ENCODE assay signal across 18 cellular contexts in genomic region chr2:146918280-146918679, GRCh38.
DNase-seq lines count a peak whose midpoint lies in the region; ATAC-seq, FAIRE-seq and TF ChIP-seq lines count a peak whose summit lies in the region.
"Had no signal": no experiment of that assay in that cellular context is flagged by ENCODE, and none has a peak within 500 bp of the region (broad histone marks: within the 10 kb centered on the region; RNA-seq: fewer than 3 reads in every experiment).

No MANE protein-coding gene starts in this region.

- H3K4me2 ChIP-seq in GM12878 (ENCODE audit: control insufficient read depth, insufficient read depth): no peak overlapping the region
- H3K4me2 ChIP-seq in keratinocyte (ENCODE audit: control insufficient read depth, extremely low read depth, insufficient read depth, low read depth, low read length): no peak overlapping the region
- no peak overlapping the region for H3K4me2 ChIP-seq in neural cell (ENCODE audit: low read length)

- H3K27me3 ChIP-seq in GM12878 (replicated peaks in 1 of 2; ENCODE audit: control insufficient read depth in 2 of 2, insufficient read depth in 2 of 2, low read length in 1 of 2): no peaks in the 10 kb centered on the region
- H3K27me3 ChIP-seq in keratinocyte (ENCODE audit: control insufficient read depth, extremely low read depth, insufficient read depth, low read length): no peaks in the 10 kb centered on the region
- no peaks in the 10 kb centered on the region for H3K27me3 ChIP-seq in neural cell (ENCODE audit: insufficient read depth, low read depth, low read length)
- H3K27me3 ChIP-seq in esophagus squamous epithelium: no peaks in the 10 kb centered on the region

- H3K4me1 ChIP-seq in GM12878 (ENCODE audit: control insufficient read depth, insufficient read depth, low read length) (no peaks in the 10 kb centered on the region), keratinocyte (ENCODE audit: control insufficient read depth, extremely low read depth, insufficient read depth, low read length) (peaks cover 4% of the 10 kb centered on the region), esophagus squamous epithelium (peaks cover 0 to 27% (median 5%) of the 10 kb centered on the region in 3 donors)
- H3K4me1 ChIP-seq: Caco-2 had no signal

- TF ChIP-seq CTCF in GM12878 (IDR thresholded peaks at IDR 0.05 in 2 of 3, conservative IDR thresholded peaks at IDR 0.05 in 1 of 3; ENCODE audit: control insufficient read depth in 2 of 3, extremely low read depth in 1 of 3, insufficient read depth in 1 of 3, low read depth in 3 of 3, low read length in 3 of 3) (no peak), keratinocyte (optimal IDR thresholded peaks at IDR 0.05 in 1 of 3, IDR thresholded peaks at IDR 0.05 in 1 of 3, conservative IDR thresholded peaks at IDR 0.05 in 1 of 3; ENCODE audit: extremely low read depth in 1 of 3, insufficient read depth in 2 of 3, low read length in 3 of 3) (no peak), neural cell (IDR thresholded peaks at IDR 0.05; ENCODE audit: poor library complexity, severe bottlenecking) (no peak), esophagus squamous epithelium (IDR thresholded peaks at IDR 0.05) (no peak)

- dilution Hi-C loops in keratinocyte (cut with MboI; ENCODE audit: extremely low pct_ligation_motif_present, low sequenced_read_pairs): no loop called here

- no peaks in the 10 kb centered on the region for H3F3A ChIP-seq in neural cell (ENCODE audit: insufficient read depth, low read length, poor library complexity, severe bottlenecking)

- no peak overlapping the region for H3K9ac ChIP-seq in GM12878 (ENCODE audit: control insufficient read depth, insufficient read depth, low read length)
- H3K9ac ChIP-seq in keratinocyte (ENCODE audit: control insufficient read depth, extremely low read depth, insufficient read depth, low read length): no peak overlapping the region
- no peak overlapping the region for H3K9ac ChIP-seq in neural cell (ENCODE audit: low read length)
- H3K9ac ChIP-seq: GM23248 had no signal

- H3K36me3 ChIP-seq in GM12878 (ENCODE audit: control insufficient read depth in 2 of 2, insufficient read depth in 2 of 2, low read length in 1 of 2) (no peaks in the 10 kb centered on the region), keratinocyte (ENCODE audit: control insufficient read depth in 2 of 2, extremely low read depth in 1 of 2, insufficient read depth in 2 of 2, low read length in 2 of 2) (no peaks in the 10 kb centered on the region), neural cell (ENCODE audit: insufficient read depth, low read length) (no peaks in the 10 kb centered on the region), esophagus squamous epithelium (no peaks in the 10 kb centered on the region)

- H3K9me2 ChIP-seq in neural cell (ENCODE audit: insufficient read depth, low read length): no peaks in the 10 kb centered on the region

- no peak for DNase-seq in GM12878 (ENCODE audit: low read depth, low spot score)
- DNase-seq in keratinocyte (ENCODE audit: low read depth, low spot score): no peak
- no peak for DNase-seq in hippocampal formation (lab: John Stamatoyannopoulos, UW)
- no peak for DNase-seq in esophagus squamous epithelium (lab: John Stamatoyannopoulos, UW)
- DNase-seq: C1 segment of cervical spinal cord; Caco-2; CD4-positive, alpha-beta memory T cell; DMS79; EL; GDM1; GM23248; H7; HFFc6 had no signal

- ATAC-seq in GM12878: peak; percentile 60
- ATAC-seq in GM18505 (IDR thresholded peaks at IDR 0.05; ENCODE audit: unreplicated experiment): no peak
- ATAC-seq in HG02642 (IDR thresholded peaks at IDR 0.05; ENCODE audit: poor library complexity, unreplicated experiment): no peak

- no peak overlapping the region for H3K4me3 ChIP-seq in GM12878
- H3K4me3 ChIP-seq in keratinocyte (ENCODE audit: control insufficient read depth in 2 of 3, extremely low read depth in 1 of 3, insufficient read depth in 2 of 3, low read depth in 1 of 3, low read length in 3 of 3): no peak overlapping the region
- H3K4me3 ChIP-seq in neural cell (ENCODE audit: low read length): no peak overlapping the region
- H3K4me3 ChIP-seq in esophagus squamous epithelium: no peak overlapping the region
- H3K4me3 ChIP-seq: GM23248 had no signal

- no peak overlapping the region for H3K27ac ChIP-seq in GM12878 (ENCODE audit: control insufficient read depth, insufficient read depth)
- no peak overlapping the region for H3K27ac ChIP-seq in keratinocyte (ENCODE audit: control insufficient read depth, insufficient read depth, low read length)
- H3K27ac ChIP-seq in neural cell (ENCODE audit: low read length): peak overlapping the region; percentile 64
- H3K27ac ChIP-seq in esophagus squamous epithelium: no peak overlapping the region
- H3K27ac ChIP-seq: GM23248 had no signal

- H3K79me2 ChIP-seq in GM12878 (ENCODE audit: control insufficient read depth, insufficient read depth, low read length): no peaks in the 10 kb centered on the region
- H3K79me2 ChIP-seq in keratinocyte (ENCODE audit: control insufficient read depth, insufficient read depth, low read length): no peaks in the 10 kb centered on the region
- no peaks in the 10 kb centered on the region for H3K79me2 ChIP-seq in neural cell (replicated peaks; ENCODE audit: insufficient read depth, low read length)

- H2AFZ ChIP-seq in GM12878 (ENCODE audit: control insufficient read depth, low read depth, low read length): no peak overlapping the region
- peak overlapping the region; percentile 30 for H2AFZ ChIP-seq in keratinocyte (ENCODE audit: control insufficient read depth, low read length)
- H2AFZ ChIP-seq in neural cell (ENCODE audit: low read depth, low read length): no peak overlapping the region
- H2AFZ ChIP-seq: GM23248 had no signal

- no TSS peak for BruUV-seq in GM12878 (replicated peaks; lab: Mats Ljungman, UMichigan)

- no peak for TF ChIP-seq POLR2A in GM12878 (IDR thresholded peaks at IDR 0.05; ENCODE audit: low read depth, low read length)
- TF ChIP-seq POLR2A in GM18505 (IDR thresholded peaks at IDR 0.05; ENCODE audit: borderline replicate concordance, extremely low read depth, insufficient read depth, insufficient read length): no peak
- TF ChIP-seq POLR2A in esophagus squamous epithelium (IDR thresholded peaks at IDR 0.05): no peak

- WGBS in GM12878 (ENCODE audit: insufficient coverage, insufficient replicate concordance, low lambda C conversion rate, missing lambda C conversion rate): 3% methylated on average over 2 of the region's 2 CpGs
- 56 to 67% methylated on average over 2 of the region's 2 CpGs for WGBS in esophagus squamous epithelium, 2 donors

- POLR2A ChIA-PET in GM12878 (lab: Charles Lee): interaction anchor here (0.5 to 1.3 kb wide), 3 partner anchors 16 to 98 kb away, joined by 3 to 4 read pairs (median 3); no protein-coding TSS in a partner anchor

- intact Hi-C loops in GM12878 (cut with micrococcal nuclease; ENCODE audit: unreplicated experiment): no loop called here
- intact Hi-C loops in esophagus squamous epithelium (cut with DNase I): no loop called here

- TF ChIP-seq EP300 in GM12878 (IDR thresholded peaks at IDR 0.05; ENCODE audit: borderline replicate concordance in 1 of 2, control insufficient read depth in 1 of 2, low read depth in 2 of 2, low read length in 2 of 2) (no peak), neural cell (conservative IDR thresholded peaks at IDR 0.05; ENCODE audit: poor library complexity, severe bottlenecking) (no peak)

- TF ChIP-seq RAD21 in GM12878 (IDR thresholded peaks at IDR 0.05; ENCODE audit: insufficient read depth, low read depth, low read length) (no peak), neural cell (conservative IDR thresholded peaks at IDR 0.05) (no peak)

- CTCF ChIA-PET in GM12878 (lab: Yijun Ruan, JAX): interaction anchor here (0.5 to 2.5 kb wide), 4 partner anchors 9 to 38 kb away, joined by 3 to 6 read pairs (median 4); no protein-coding TSS in a partner anchor

- RAD21 ChIA-PET in GM12878 (lab: Charles Lee; ENCODE audit: unreplicated experiment): interaction anchor here (0.9 to 1.8 kb wide), 5 partner anchors 9 to 100 kb away, joined by 3 to 8 read pairs (median 4); no protein-coding TSS in a partner anchor

- no peaks in the 10 kb centered on the region for H3K9me1 ChIP-seq in keratinocyte (ENCODE audit: control insufficient read depth, extremely low read depth, insufficient read depth, low read length)

- no peaks in the 10 kb centered on the region for H4K20me1 ChIP-seq in GM12878 (ENCODE audit: control insufficient read depth, insufficient read depth)
- H4K20me1 ChIP-seq in keratinocyte (ENCODE audit: control insufficient read depth, extremely low read depth, insufficient read depth, low read length): no peaks in the 10 kb centered on the region
- no peaks in the 10 kb centered on the region for H4K20me1 ChIP-seq in neural cell (ENCODE audit: insufficient read depth)

- no peaks in the 10 kb centered on the region for H3K9me3 ChIP-seq in GM12878 (replicated peaks; ENCODE audit: control insufficient read depth, insufficient read depth, low read length)
- no peaks in the 10 kb centered on the region for H3K9me3 ChIP-seq in keratinocyte (ENCODE audit: control insufficient read depth, low read depth, low read length)
- H3K9me3 ChIP-seq in neural cell (ENCODE audit: low read length): no peaks in the 10 kb centered on the region
- no peaks in the 10 kb centered on the region for H3K9me3 ChIP-seq in esophagus squamous epithelium
- H3K9me3 ChIP-seq: Caco-2 had no signal

- FAIRE-seq in GM12878 (lab: Jason Lieb, UNC): no peak
- FAIRE-seq in keratinocyte (lab: Jason Lieb, UNC): no peak
- FAIRE-seq: GM12891, H1 had no signal

- in situ Hi-C loops in GM12878 (cut with MboI): no loop called here

- SMC1A ChIA-PET in GM12878 (lab: Charles Lee; ENCODE audit: uncharacterized antibody, unreplicated experiment): interaction anchor here (0.7 to 3.3 kb wide), 11 partner anchors 9 to 183 kb away, joined by 3 to 16 read pairs (median 4); no protein-coding TSS in a partner anchor

TF ChIP-seq in GM12878, 131 proteins besides CTCF, POLR2A, EP300 and RAD21 (continues in another document):
- TF ChIP-seq, protein P1, sequence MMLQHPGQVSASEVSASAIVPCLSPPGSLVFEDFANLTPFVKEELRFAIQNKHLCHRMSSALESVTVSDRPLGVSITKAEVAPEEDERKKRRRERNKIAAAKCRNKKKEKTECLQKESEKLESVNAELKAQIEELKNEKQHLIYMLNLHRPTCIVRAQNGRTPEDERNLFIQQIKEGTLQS (IDR thresholded peaks at IDR 0.05; ENCODE audit: borderline replicate concordance, extremely low read depth, low read depth, low read length): no peak
- no peak for TF ChIP-seq NR2C2 (IDR thresholded peaks at IDR 0.05; ENCODE audit: borderline replicate concordance, control insufficient read depth, insufficient read length, low read depth)
- no peak for TF ChIP-seq CBX5 (IDR thresholded peaks at IDR 0.05; ENCODE audit: low read depth)

TF ChIP-seq in neural cell, 6 proteins besides CTCF, POLR2A, EP300 and RAD21 (continues in another document):
- TF ChIP-seq POLR2AphosphoS5 (IDR thresholded peaks at IDR 0.05) (no peak), MXI1 (conservative IDR thresholded peaks at IDR 0.05; ENCODE audit: poor library complexity, severe bottlenecking) (no peak)
